In the genomic region with DNA sequence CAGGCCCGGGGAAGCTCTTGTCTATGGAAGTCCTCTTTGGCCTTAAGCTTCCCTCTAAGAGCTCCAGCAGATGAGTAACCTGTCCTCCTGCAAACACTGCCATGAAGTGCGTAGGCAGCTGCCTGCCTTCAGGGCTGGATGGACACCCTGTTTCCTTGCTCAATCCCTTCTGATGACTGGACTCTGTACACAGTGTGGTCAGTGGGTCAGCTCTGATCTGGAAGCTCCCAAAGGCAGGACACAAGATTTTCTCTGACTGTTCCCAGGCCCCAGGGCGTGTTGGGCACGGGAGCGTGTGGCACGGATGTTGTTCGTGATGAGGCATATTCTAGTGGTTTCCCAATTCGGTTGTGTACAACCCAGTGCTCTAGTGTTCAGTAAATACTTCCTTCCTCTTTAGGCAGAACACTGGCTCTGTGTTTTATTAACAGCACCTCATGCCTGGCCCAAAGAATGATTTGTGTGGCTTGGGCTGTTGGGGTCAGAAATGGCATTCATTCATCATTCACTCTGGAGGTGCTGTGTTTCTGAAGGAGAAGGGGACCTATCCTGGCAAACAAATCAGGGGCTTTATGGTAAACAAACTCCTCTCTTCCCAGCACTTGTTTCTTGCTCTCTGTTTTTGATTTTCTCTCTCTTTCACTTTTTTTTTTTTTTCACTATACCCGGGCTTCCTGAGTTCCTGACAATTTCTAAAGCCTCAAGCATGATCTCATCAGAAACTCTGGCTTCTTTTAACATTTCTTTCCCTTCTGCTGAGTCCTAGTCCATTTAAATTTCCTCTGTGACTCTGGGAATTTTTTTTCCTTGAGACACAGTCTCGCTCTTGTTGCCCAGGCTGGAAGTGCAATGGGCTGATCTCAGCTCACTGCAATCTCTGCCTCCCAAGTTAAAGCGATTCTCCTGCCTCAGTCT, we compare ENCODE assay signal across 1 cellular context.
A peak's percentile ranks its signal among the peaks of the same experiment; 100 is the strongest.
TF ChIP-seq lines count a peak whose summit lies in the region.

No MANE protein-coding gene starts in this region.

TF ChIP-seq in HepG2, 621 proteins besides CTCF, POLR2A, EP300 and RAD21 (continued from another document and continues in another):
- TF ChIP-seq, protein P1, sequence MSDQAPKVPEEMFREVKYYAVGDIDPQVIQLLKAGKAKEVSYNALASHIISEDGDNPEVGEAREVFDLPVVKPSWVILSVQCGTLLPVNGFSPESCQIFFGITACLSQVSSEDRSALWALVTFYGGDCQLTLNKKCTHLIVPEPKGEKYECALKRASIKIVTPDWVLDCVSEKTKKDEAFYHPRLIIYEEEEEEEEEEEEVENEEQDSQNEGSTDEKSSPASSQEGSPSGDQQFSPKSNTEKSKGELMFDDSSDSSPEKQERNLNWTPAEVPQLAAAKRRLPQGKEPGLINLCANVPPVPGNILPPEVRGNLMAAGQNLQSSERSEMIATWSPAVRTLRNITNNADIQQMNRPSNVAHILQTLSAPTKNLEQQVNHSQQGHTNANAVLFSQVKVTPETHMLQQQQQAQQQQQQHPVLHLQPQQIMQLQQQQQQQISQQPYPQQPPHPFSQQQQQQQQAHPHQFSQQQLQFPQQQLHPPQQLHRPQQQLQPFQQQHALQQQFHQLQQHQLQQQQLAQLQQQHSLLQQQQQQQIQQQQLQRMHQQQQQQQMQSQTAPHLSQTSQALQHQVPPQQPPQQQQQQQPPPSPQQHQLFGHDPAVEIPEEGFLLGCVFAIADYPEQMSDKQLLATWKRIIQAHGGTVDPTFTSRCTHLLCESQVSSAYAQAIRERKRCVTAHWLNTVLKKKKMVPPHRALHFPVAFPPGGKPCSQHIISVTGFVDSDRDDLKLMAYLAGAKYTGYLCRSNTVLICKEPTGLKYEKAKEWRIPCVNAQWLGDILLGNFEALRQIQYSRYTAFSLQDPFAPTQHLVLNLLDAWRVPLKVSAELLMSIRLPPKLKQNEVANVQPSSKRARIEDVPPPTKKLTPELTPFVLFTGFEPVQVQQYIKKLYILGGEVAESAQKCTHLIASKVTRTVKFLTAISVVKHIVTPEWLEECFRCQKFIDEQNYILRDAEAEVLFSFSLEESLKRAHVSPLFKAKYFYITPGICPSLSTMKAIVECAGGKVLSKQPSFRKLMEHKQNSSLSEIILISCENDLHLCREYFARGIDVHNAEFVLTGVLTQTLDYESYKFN (CRISPR knock-in tag; conservative IDR thresholded peaks at IDR 0.05) = peak; percentile 85
- TF ChIP-seq, protein P2, sequence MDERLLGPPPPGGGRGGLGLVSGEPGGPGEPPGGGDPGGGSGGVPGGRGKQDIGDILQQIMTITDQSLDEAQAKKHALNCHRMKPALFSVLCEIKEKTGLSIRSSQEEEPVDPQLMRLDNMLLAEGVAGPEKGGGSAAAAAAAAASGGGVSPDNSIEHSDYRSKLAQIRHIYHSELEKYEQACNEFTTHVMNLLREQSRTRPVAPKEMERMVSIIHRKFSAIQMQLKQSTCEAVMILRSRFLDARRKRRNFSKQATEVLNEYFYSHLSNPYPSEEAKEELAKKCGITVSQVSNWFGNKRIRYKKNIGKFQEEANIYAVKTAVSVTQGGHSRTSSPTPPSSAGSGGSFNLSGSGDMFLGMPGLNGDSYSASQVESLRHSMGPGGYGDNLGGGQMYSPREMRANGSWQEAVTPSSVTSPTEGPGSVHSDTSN (CRISPR knock-in tag; IDR thresholded peaks at IDR 0.05) = no peak
- TF ChIP-seq, protein P3, sequence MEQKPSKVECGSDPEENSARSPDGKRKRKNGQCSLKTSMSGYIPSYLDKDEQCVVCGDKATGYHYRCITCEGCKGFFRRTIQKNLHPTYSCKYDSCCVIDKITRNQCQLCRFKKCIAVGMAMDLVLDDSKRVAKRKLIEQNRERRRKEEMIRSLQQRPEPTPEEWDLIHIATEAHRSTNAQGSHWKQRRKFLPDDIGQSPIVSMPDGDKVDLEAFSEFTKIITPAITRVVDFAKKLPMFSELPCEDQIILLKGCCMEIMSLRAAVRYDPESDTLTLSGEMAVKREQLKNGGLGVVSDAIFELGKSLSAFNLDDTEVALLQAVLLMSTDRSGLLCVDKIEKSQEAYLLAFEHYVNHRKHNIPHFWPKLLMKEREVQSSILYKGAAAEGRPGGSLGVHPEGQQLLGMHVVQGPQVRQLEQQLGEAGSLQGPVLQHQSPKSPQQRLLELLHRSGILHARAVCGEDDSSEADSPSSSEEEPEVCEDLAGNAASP (CRISPR knock-in tag; IDR thresholded peaks at IDR 0.05; ENCODE audit: borderline replicate concordance) = no peak; the same call in 1 of the 2 replicates
- TF ChIP-seq, protein P4, sequence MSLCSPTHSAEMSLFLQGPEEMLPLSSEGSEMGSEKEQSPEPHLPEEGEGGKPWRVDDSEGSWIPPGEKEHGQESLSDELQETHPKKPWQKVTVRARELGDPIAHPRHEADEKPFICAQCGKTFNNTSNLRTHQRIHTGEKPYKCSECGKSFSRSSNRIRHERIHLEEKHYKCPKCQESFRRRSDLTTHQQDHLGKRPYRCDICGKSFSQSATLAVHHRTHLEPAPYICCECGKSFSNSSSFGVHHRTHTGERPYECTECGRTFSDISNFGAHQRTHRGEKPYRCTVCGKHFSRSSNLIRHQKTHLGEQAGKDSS (CRISPR knock-in tag; IDR thresholded peaks at IDR 0.05; ENCODE audit: borderline replicate concordance, low read depth) = peak; percentile 89; the same call in 1 of the 2 replicates
- TF ChIP-seq ZSCAN25 (CRISPR knock-in tag; IDR thresholded peaks at IDR 0.05) = no peak
- peak; percentile 93 for TF ChIP-seq SAP130 (CRISPR knock-in tag; IDR thresholded peaks at IDR 0.05; ENCODE audit: low read depth)
- TF ChIP-seq ZNF274 (CRISPR knock-in tag; IDR thresholded peaks at IDR 0.05) = no peak
- peak; percentile 87 for TF ChIP-seq TEAD3 (CRISPR knock-in tag; optimal IDR thresholded peaks at IDR 0.05; ENCODE audit: borderline replicate concordance)
- TF ChIP-seq NFE2L2 (IDR thresholded peaks at IDR 0.05; ENCODE audit: low read length) = peak; percentile 62; the same call in 1 of the 2 replicates
- peak; percentile 95 for TF ChIP-seq PHF21A (CRISPR knock-in tag; IDR thresholded peaks at IDR 0.05)
- TF ChIP-seq MBD4 (IDR thresholded peaks at IDR 0.05; ENCODE audit: borderline replicate concordance, low read length) = no peak
- no peak for TF ChIP-seq ZNF720 (CRISPR knock-in tag; IDR thresholded peaks at IDR 0.05)
- peak; percentile 52; the same call in 1 of the 2 replicates for TF ChIP-seq ZFP90 (CRISPR knock-in tag; IDR thresholded peaks at IDR 0.05; ENCODE audit: borderline replicate concordance)
- TF ChIP-seq NR2F6 (IDR thresholded peaks at IDR 0.05) = peak; percentile 77
- TF ChIP-seq NR2F6 (CRISPR knock-in tag; IDR thresholded peaks at IDR 0.05) = peak; percentile 92
- TF ChIP-seq MAF1 (CRISPR knock-in tag; IDR thresholded peaks at IDR 0.05; ENCODE audit: borderline replicate concordance) = no peak
- TF ChIP-seq, protein P5, sequence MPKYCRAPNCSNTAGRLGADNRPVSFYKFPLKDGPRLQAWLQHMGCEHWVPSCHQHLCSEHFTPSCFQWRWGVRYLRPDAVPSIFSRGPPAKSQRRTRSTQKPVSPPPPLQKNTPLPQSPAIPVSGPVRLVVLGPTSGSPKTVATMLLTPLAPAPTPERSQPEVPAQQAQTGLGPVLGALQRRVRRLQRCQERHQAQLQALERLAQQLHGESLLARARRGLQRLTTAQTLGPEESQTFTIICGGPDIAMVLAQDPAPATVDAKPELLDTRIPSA (CRISPR knock-in tag; IDR thresholded peaks at IDR 0.05; ENCODE audit: borderline replicate concordance) = no peak
- TF ChIP-seq, protein P6, sequence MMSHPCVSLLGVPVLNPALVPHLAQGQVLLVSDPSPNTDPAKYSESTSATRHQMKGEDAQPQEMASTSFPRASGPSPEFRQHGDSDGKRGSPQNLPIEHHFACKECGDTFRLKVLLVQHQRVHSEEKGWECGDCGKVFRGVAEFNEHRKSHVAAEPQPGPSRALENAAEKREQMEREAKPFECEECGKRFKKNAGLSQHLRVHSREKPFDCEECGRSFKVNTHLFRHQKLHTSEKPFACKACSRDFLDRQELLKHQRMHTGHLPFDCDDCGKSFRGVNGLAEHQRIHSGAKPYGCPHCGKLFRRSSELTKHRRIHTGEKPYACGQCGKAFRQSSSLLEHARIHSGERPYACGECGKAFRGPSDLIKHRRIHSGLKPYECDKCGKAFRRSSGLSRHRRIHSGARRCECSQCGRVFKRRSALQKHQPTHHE (CRISPR knock-in tag; IDR thresholded peaks at IDR 0.05; ENCODE audit: borderline replicate concordance) = no peak
- no peak for TF ChIP-seq ZFYVE20 (CRISPR knock-in tag; IDR thresholded peaks at IDR 0.05; ENCODE audit: borderline replicate concordance, low read depth)
- TF ChIP-seq ZNF292 (CRISPR knock-in tag; IDR thresholded peaks at IDR 0.05; ENCODE audit: borderline replicate concordance, low read depth) = peak; percentile 96
- TF ChIP-seq ZNF367 (CRISPR knock-in tag; IDR thresholded peaks at IDR 0.05; ENCODE audit: borderline replicate concordance) = no peak
- TF ChIP-seq FOSL1 (CRISPR knock-in tag; IDR thresholded peaks at IDR 0.05; ENCODE audit: borderline replicate concordance) = 0 out of 2 replicates have a peak, but pooled peaks have one; percentile 28
- no peak for TF ChIP-seq STAT5B (CRISPR knock-in tag; IDR thresholded peaks at IDR 0.05)
- TF ChIP-seq, protein P7, sequence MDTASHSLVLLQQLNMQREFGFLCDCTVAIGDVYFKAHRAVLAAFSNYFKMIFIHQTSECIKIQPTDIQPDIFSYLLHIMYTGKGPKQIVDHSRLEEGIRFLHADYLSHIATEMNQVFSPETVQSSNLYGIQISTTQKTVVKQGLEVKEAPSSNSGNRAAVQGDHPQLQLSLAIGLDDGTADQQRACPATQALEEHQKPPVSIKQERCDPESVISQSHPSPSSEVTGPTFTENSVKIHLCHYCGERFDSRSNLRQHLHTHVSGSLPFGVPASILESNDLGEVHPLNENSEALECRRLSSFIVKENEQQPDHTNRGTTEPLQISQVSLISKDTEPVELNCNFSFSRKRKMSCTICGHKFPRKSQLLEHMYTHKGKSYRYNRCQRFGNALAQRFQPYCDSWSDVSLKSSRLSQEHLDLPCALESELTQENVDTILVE (CRISPR knock-in tag; IDR thresholded peaks at IDR 0.05) = peak; percentile 80; the same call in 1 of the 2 replicates
- no peak for TF ChIP-seq ARNT (IDR thresholded peaks at IDR 0.05)
- peak; percentile 97 for TF ChIP-seq SMAD3 (CRISPR knock-in tag; IDR thresholded peaks at IDR 0.05)
- peak; percentile 57; the same call in 1 of the 2 replicates for TF ChIP-seq ZNF205 (CRISPR knock-in tag; IDR thresholded peaks at IDR 0.05)
- peak; percentile 79; the same call in 1 of the 2 replicates for TF ChIP-seq TCF7 (IDR thresholded peaks at IDR 0.05; ENCODE audit: low read depth)
- TF ChIP-seq, protein P8, sequence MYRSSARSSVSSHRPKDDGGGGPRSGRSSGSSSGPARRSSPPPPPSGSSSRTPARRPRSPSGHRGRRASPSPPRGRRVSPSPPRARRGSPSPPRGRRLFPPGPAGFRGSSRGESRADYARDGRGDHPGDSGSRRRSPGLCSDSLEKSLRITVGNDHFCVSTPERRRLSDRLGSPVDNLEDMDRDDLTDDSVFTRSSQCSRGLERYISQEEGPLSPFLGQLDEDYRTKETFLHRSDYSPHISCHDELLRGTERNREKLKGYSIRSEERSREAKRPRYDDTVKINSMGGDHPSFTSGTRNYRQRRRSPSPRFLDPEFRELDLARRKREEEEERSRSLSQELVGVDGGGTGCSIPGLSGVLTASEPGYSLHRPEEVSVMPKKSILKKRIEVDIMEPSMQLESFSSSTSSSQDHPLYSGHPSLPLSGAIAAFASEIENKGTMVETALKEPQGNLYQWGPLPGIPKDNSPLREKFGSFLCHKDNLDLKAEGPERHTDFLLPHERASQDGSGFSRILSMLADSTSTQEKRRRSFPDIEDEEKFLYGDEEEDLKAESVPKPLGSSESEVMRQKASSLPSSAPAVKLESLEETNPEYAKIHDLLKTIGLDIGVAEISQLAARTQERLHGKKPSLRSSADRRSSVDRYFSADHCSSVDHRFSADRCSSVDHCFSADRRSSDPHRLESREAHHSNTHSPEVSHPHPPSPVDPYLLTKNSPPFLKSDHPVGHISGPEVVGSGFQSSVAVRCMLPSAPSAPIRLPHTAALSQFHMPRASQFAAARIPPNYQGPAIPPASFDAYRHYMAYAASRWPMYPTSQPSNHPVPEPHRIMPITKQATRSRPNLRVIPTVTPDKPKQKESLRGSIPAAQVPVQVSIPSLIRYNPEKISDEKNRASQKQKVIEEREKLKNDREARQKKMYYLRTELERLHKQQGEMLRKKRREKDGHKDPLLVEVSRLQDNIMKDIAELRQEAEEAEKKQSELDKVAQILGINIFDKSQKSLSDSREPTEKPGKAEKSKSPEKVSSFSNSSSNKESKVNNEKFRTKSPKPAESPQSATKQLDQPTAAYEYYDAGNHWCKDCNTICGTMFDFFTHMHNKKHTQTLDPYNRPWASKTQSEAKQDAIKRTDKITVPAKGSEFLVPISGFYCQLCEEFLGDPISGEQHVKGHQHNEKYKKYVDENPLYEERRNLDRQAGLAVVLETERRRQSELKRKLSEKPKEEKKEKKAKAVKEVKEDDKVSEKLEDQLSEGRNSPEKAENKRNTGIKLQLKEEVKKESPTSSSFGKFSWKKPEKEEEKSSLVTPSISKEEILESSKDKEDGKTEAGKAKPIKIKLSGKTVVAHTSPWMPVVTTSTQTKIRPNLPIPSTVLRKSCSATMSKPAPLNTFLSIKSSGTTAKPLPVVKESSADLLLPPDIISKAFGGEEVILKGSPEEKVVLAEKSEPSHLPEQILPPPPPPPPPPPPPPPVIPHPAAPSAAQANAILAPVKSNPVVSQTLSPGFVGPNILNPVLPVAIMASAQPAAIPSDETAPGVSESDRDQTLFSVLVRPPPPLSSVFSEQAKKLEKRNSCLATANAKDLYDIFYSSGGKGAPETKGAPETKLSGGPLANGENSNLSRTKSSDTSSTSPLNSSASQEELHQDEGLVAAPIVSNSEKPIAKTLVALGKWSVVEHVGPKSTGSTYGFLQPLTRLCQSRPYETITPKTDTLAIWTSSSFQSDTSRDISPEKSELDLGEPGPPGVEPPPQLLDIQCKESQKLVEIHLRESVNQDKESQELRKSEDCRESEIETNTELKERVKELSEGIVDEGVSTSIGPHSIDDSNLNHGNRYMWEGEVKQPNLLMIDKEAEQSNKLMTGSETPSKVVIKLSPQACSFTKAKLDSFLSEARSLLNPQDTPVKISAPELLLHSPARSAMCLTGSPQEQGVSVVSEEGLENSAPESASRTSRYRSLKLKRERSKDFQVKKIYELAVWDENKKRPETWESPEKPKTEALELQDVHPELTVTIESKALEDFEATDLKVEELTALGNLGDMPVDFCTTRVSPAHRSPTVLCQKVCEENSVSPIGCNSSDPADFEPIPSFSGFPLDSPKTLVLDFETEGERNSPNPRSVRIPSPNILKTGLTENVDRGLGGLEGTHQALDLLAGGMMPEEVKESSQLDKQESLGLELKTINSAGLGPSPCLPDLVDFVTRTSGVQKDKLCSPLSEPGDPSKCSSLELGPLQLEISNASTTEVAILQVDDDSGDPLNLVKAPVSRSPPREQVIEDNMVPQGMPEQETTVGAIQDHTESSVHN (CRISPR knock-in tag; IDR thresholded peaks at IDR 0.05) = 0 out of 2 replicates have a peak, but pooled peaks have one; percentile 39
- TF ChIP-seq, protein P9, sequence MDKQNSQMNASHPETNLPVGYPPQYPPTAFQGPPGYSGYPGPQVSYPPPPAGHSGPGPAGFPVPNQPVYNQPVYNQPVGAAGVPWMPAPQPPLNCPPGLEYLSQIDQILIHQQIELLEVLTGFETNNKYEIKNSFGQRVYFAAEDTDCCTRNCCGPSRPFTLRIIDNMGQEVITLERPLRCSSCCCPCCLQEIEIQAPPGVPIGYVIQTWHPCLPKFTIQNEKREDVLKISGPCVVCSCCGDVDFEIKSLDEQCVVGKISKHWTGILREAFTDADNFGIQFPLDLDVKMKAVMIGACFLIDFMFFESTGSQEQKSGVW (CRISPR knock-in tag; IDR thresholded peaks at IDR 0.05; ENCODE audit: borderline replicate concordance) = no peak
- TF ChIP-seq, protein P10, sequence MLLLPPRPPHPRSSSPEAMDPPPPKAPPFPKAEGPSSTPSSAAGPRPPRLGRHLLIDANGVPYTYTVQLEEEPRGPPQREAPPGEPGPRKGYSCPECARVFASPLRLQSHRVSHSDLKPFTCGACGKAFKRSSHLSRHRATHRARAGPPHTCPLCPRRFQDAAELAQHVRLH (CRISPR knock-in tag; IDR thresholded peaks at IDR 0.05; ENCODE audit: borderline replicate concordance, low read depth) = peak; percentile 94; the same call in 1 of the 2 replicates
- peak; percentile 92 for TF ChIP-seq ZNF644 (CRISPR knock-in tag; IDR thresholded peaks at IDR 0.05; ENCODE audit: low read depth)
- TF ChIP-seq SP2 (CRISPR knock-in tag; IDR thresholded peaks at IDR 0.05) = no peak
- TF ChIP-seq ZNF552 (CRISPR knock-in tag; IDR thresholded peaks at IDR 0.05; ENCODE audit: borderline replicate concordance) = no peak
